Comparison of ENCODE assay signal across 12 cellular contexts in the genomic region with DNA sequence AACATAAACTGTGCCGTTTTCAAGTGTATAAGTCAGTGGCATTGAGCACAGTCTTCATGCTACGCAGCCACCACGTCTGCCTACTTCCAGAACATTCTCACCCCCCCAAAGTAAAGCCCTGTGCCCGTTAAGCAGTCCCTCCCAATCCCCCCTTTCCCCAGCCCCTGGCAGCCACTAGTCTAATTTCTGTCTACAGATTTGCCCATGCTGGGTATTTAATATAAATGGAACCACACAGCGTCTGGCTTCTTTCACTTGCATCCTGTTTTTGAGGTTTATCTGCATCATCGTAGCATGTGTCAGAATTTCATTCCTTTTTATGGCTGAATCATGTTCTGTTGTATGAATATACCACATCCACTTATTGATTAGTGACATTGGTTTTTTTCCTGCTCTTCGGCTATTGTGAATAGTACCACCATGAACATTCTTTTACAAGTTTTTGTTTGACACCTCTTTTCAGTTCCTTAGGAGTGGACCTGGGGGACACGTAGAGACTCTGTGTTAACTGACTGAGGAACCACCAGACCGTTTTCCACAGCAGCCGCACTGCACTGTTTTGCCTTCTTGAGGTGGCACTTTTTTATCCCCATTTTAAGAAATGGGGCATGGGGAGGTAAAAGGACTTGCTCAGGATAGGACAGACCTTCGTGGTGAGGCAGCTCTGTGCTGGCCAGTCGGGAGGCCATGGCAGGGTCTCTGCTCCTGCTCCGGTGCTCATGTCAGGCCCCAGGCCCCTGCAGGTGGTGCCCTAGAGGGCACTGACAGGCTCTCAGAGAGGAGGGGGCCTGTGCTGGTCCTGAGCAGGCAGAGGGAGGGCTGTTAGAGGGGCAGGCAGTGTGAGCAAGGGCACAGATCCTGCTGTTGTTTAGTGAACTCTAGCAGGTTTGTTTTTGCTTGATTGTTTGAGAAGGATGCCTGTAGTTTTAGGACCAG.
DNase-seq lines count a peak whose midpoint lies in the region; ATAC-seq and TF ChIP-seq lines count a peak whose summit lies in the region.
"Had no signal": no experiment of that assay in that cellular context is flagged by ENCODE, and none has a peak within 500 bp of the region (broad histone marks: within the 10 kb centered on the region; RNA-seq: fewer than 3 reads in every experiment).

No MANE protein-coding gene starts in this region.

- no peak overlapping the region for H3K27ac Mint-ChIP-seq in stimulated activated memory B cell treated with anti-CD40 and anti-IgM and Interleukin-4, amounts not matched to agents 10 μg/mL and 1 μg/mL and 100 μg/mL, for 72 hours

- H3K9me3 Mint-ChIP-seq in stimulated activated memory B cell treated with anti-CD40 and anti-IgM and Interleukin-4, amounts not matched to agents 10 μg/mL and 1 μg/mL and 100 μg/mL, for 72 hours = no peaks in the 10 kb centered on the region

- H3K4me3 ChIP-seq in astrocyte of the cerebellum (ENCODE audit: low read depth, low read length) = no peak overlapping the region
- H3K4me3 ChIP-seq: testis had no signal

- H3K4me1 Mint-ChIP-seq in stimulated activated memory B cell treated with anti-CD40 and anti-IgM and Interleukin-4, amounts not matched to agents 10 μg/mL and 1 μg/mL and 100 μg/mL, for 72 hours = no peaks in the 10 kb centered on the region

- no peaks in the 10 kb centered on the region for H3K36me3 Mint-ChIP-seq in stimulated activated memory B cell treated with anti-CD40 and anti-IgM and Interleukin-4, amounts not matched to agents 10 μg/mL and 1 μg/mL and 100 μg/mL, for 72 hours

- DNase-seq in HCEC 1CT = peak; percentile 6
- peak; percentile 70 for DNase-seq in astrocyte of the cerebellum (ENCODE audit: low read depth)
- peak; percentile 27 for DNase-seq in retina
- no peak for DNase-seq in D341Med (ENCODE audit: low spot score)
- DNase-seq in NOMO-1 (lab: John Stamatoyannopoulos, UW; ENCODE audit: unreplicated experiment in 2 of 2) = no peak
- DNase-seq: amniotic stem cell, mesendoderm, NCI-H1092 treated with DMSO at 0.1 percent for 48 hours, NCI-H510A treated with DMSO at 0.1 percent for 48 hours, testis had no signal

- TF ChIP-seq CTCF in VCaP (conservative IDR thresholded peaks at IDR 0.05) (no peak), astrocyte of the cerebellum (IDR thresholded peaks at IDR 0.05; ENCODE audit: low read depth, low read length, missing control alignments) (no peak)

- no peaks in the 10 kb centered on the region for H3K27me3 Mint-ChIP-seq in stimulated activated memory B cell treated with anti-CD40 and anti-IgM and Interleukin-4, amounts not matched to agents 10 μg/mL and 1 μg/mL and 100 μg/mL, for 72 hours

- H3K4me3 Mint-ChIP-seq in stimulated activated memory B cell treated with anti-CD40 and anti-IgM and Interleukin-4, amounts not matched to agents 10 μg/mL and 1 μg/mL and 100 μg/mL, for 72 hours = no peak overlapping the region

- ATAC-seq in stimulated activated memory B cell treated with anti-CD40 and anti-IgM and Interleukin-4, amounts not matched to agents 10 μg/mL and 1 μg/mL and 100 μg/mL, for 72 hours = no peak

- H3K27ac ChIP-seq in VCaP = peak overlapping the region; percentile 32; the same call in 1 of the 2 replicates
- H3K27ac ChIP-seq: testis had no signal

- in situ Hi-C loops in astrocyte of the cerebellum (cut with HindIII; ENCODE audit: low sequenced_read_pairs) = no loop called here

Comparison
In these comparisons a context has a peak if more than half of its experiments do, and no peak if none do; other contexts are left out.
1. DNase-seq: peak in HCEC 1CT (single experiment), astrocyte of the cerebellum (single experiment) and retina (single experiment); none in D341Med (single experiment) and NOMO-1 (0 of 2).